In the genomic region with DNA sequence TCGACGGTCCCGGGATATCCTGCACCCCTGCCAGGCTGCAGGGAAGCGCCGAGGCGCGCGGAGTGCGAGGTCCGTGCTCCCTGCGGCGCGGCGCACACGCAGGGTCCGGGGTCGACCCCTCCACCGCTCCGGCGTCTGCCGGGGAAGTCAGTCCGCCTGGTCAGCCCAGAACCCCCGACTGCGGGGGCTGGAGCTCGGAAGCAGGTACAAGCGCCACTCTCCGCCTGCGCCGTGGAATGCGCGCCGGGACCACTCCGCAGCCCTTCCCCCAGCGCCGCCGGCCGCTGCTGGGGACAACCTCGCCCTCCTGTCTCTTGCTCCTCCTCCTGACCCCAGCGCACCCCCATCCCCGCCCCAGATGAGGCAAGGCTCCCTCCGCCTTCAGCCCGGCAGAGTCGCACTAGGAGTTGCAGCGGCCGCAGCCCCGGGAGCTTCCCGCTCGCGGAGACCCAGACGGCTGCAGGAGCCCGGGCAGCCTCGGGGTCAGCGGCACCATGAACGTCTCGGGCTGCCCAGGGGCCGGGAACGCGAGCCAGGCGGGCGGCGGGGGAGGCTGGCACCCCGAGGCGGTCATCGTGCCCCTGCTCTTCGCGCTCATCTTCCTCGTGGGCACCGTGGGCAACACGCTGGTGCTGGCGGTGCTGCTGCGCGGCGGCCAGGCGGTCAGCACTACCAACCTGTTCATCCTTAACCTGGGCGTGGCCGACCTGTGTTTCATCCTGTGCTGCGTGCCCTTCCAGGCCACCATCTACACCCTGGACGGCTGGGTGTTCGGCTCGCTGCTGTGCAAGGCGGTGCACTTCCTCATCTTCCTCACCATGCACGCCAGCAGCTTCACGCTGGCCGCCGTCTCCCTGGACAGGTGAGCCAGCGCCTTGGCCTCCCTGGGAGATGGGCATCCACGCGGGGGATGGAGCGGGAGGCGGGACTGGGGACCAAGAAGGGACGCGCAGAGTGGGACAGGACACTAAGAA, we compare ENCODE assay signal across 9 cellular contexts. TPM values are rescaled to one million over a fixed set of nuclear protein-coding genes. Genes with fewer than 3 reads are reported as not detected.
DNase-seq lines count a peak whose midpoint lies in the region; ATAC-seq and TF ChIP-seq lines count a peak whose summit lies in the region.
"Had no signal": no experiment of that assay in that cellular context is flagged by ENCODE, and none has a peak within 500 bp of the region (broad histone marks: within the 10 kb centered on the region; RNA-seq: fewer than 3 reads in every experiment).

A gene with protein sequence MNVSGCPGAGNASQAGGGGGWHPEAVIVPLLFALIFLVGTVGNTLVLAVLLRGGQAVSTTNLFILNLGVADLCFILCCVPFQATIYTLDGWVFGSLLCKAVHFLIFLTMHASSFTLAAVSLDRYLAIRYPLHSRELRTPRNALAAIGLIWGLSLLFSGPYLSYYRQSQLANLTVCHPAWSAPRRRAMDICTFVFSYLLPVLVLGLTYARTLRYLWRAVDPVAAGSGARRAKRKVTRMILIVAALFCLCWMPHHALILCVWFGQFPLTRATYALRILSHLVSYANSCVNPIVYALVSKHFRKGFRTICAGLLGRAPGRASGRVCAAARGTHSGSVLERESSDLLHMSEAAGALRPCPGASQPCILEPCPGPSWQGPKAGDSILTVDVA (plus strand): TSS at position 392 of the 974 bp plus-strand sequence. CDS start 103 bp downstream, at position 495.

- H3K4me3 Mint-ChIP-seq in Caco-2 (ENCODE audit: unreplicated experiment) = peak within 1 kb of the TSS; percentile 78
- peak within 1 kb of the TSS; percentile 80 for H3K4me3 Mint-ChIP-seq in neural progenitor cell

- H3K9ac ChIP-seq in HUES64 (ENCODE audit: low read depth, low read length) = no peak within 1 kb of the TSS
- no peak within 1 kb of the TSS for H3K9ac ChIP-seq in neural progenitor cell

- peaks cover 17% of the 10 kb centered on the region for H3F3A ChIP-seq in neural progenitor cell (ENCODE audit: low read depth)

- H3K27ac ChIP-seq in HUES64 (ENCODE audit: low read depth, low read length) (no peak within 1 kb of the TSS), neural progenitor cell (no peak within 1 kb of the TSS)

- H3K9me3 ChIP-seq in Caco-2 (no peaks in the 10 kb centered on the region), HUES64 (ENCODE audit: insufficient read depth, low read depth, low read length) (no peaks in the 10 kb centered on the region), neural progenitor cell (ENCODE audit: low read depth) (no peaks in the 10 kb centered on the region)

- H3K9me3 Mint-ChIP-seq in Caco-2 (ENCODE audit: unreplicated experiment) = no peaks in the 10 kb centered on the region
- H3K9me3 Mint-ChIP-seq in neural progenitor cell = no peaks in the 10 kb centered on the region

- ATAC-seq in HG02852 (IDR thresholded peaks at IDR 0.05; ENCODE audit: unreplicated experiment) (no peak), HG03108 (IDR thresholded peaks at IDR 0.05; ENCODE audit: unreplicated experiment) (no peak)

- POLR2A ChIA-PET in Caco-2 (lab: Charles Lee) = interaction anchor here (0.6 kb wide), 1 partner anchor 250 kb away, joined by 3 read pairs; no protein-coding TSS in a partner anchor

- no peak for DNase-seq in Caco-2
- DNase-seq in ecto neural progenitor cell (ENCODE audit: low spot score) = peak; percentile 80
- peak; percentile 70 for DNase-seq in neural progenitor cell (ENCODE audit: low spot score)
- DNase-seq in activated gamma-delta T cell (lab: John Stamatoyannopoulos, UW) = no peak
- DNase-seq: activated CD4-positive, alpha-beta T cell treated with anti-CD3 and anti-CD28 coated beads for 4 hours; NCI-H2227 treated with DMSO at 0.1 percent for 48 hours had no signal

- no peaks in the 10 kb centered on the region; the same call in none of the 2 replicates for H3K27me3 ChIP-seq in Caco-2 (replicated peaks; ENCODE audit: control insufficient read depth, insufficient read depth, low read length)
- H3K27me3 ChIP-seq in HUES64 (ENCODE audit: insufficient read depth, low read length) = peaks cover 66% of the 10 kb centered on the region
- peaks cover 70% of the 10 kb centered on the region for H3K27me3 ChIP-seq in neural progenitor cell

- CTCF ChIA-PET in Caco-2 (lab: Charles Lee) = interaction anchor here (0.6 to 1.0 kb wide), 3 partner anchors 60 to 262 kb away, joined by 3 read pairs; no protein-coding TSS in a partner anchor

- H3K36me3 ChIP-seq in Caco-2 (ENCODE audit: control insufficient read depth, insufficient read depth, low read length) = no peaks in the 10 kb centered on the region
- H3K36me3 ChIP-seq in HUES64 (ENCODE audit: insufficient read depth, low read length) = 0 out of 2 replicates have a peak, but pooled peaks cover 2% of the 10 kb centered on the region
- H3K36me3 ChIP-seq in neural progenitor cell = no peaks in the 10 kb centered on the region

- H3K4me1 Mint-ChIP-seq in Caco-2 (ENCODE audit: low read depth, unreplicated experiment) (peaks cover 9% of the 10 kb centered on the region), neural progenitor cell (peaks cover 27% of the 10 kb centered on the region)

- H2AFZ ChIP-seq in neural progenitor cell (replicated peaks) = peak within 1 kb of the TSS; percentile 86

- peak within 1 kb of the TSS; percentile 91 for H3K4me2 ChIP-seq in neural progenitor cell

- 3% methylated on average over 92 of the region's 92 CpGs for WGBS in HUES64

- peaks cover 60% of the 10 kb centered on the region for H4K20me1 ChIP-seq in neural progenitor cell (ENCODE audit: low read depth)

- TF ChIP-seq CTCF in Caco-2 (IDR thresholded peaks at IDR 0.05; ENCODE audit: insufficient read depth in 1 of 2, low read depth in 1 of 2, low read length in 1 of 2, severe bottlenecking in 1 of 2, unreplicated experiment in 1 of 2) = no peak
- TF ChIP-seq CTCF in neural progenitor cell (IDR thresholded peaks at IDR 0.05) = no peak

- H3K27ac Mint-ChIP-seq in Caco-2 (ENCODE audit: unreplicated experiment) (peak within 1 kb of the TSS; percentile 73), neural progenitor cell (no peak within 1 kb of the TSS)

- BruUV-seq in Caco-2 (replicated peaks; lab: Mats Ljungman, UMichigan) = no TSS peak

- H3K4me1 ChIP-seq in Caco-2 (0 out of 2 replicates have a peak, but pooled peaks cover 5% of the 10 kb centered on the region), HUES64 (ENCODE audit: insufficient read depth, low read length) (peaks cover 10% of the 10 kb centered on the region), neural progenitor cell (peaks cover 42% of the 10 kb centered on the region)

- peaks cover 25% of the 10 kb centered on the region for H3K79me2 ChIP-seq in neural progenitor cell (ENCODE audit: low read depth)

- H3K36me3 Mint-ChIP-seq in Caco-2 (ENCODE audit: insufficient read depth, unreplicated experiment) = peaks cover 58% of the 10 kb centered on the region
- H3K36me3 Mint-ChIP-seq in neural progenitor cell = no peaks in the 10 kb centered on the region

- H3K27me3 Mint-ChIP-seq in Caco-2 (ENCODE audit: insufficient read depth, unreplicated experiment) = peaks cover 21% of the 10 kb centered on the region
- peaks cover 58% of the 10 kb centered on the region for H3K27me3 Mint-ChIP-seq in neural progenitor cell (ENCODE audit: insufficient read depth, low read depth)

- intact Hi-C loops in Caco-2 (cut with micrococcal nuclease; ENCODE audit: unreplicated experiment) = loop anchor here (2.0 kb wide), 1 partner anchor 72 kb away; no protein-coding TSS in a partner anchor

- H3K4me3 ChIP-seq in Caco-2 (ENCODE audit: low read depth, low read length) (no peak within 1 kb of the TSS), HUES64 (ENCODE audit: low read length) (peak within 1 kb of the TSS; percentile 39), neural progenitor cell (peak within 1 kb of the TSS; percentile 52)

RNA-seq across cellular contexts. Expression of the gene that starts here (rescaled TPM):
- 0.50 and 0.79 TPM in 2 replicates for total RNA-seq in Caco-2 (2022)
- 0.30 TPM for polyA plus RNA-seq in HUES64 (2013, experiment 1 of 2)
- polyA plus RNA-seq in HUES64 (2013, experiment 2 of 2) = 0.32 TPM
- not detected in 2 replicates for total RNA-seq in neural progenitor cell (ENCODE audit: low replicate concordance)

Comparison
In these comparisons a context has a peak if more than half of its experiments do, and no peak if none do; other contexts are left out.
1. Peak in DNase-seq, H3K4me3 ChIP-seq and H3K4me2 ChIP-seq in neural progenitor cell; RNA of the gene not detected or under 1 TPM.